In genomic region chr19:16825312-16826168, GRCh38 we compare ENCODE assay signal across 9 cellular contexts. TPM values are rescaled to one million over a fixed set of nuclear protein-coding genes. Genes with fewer than 3 reads are reported as not detected.
DNase-seq lines count a peak whose midpoint lies in the region; ATAC-seq and TF ChIP-seq lines count a peak whose summit lies in the region.
"Had no signal": no experiment of that assay in that cellular context is flagged by ENCODE, and none has a peak within 500 bp of the region (broad histone marks: within the 10 kb centered on the region; RNA-seq: fewer than 3 reads in every experiment).

No MANE protein-coding gene starts in this region.

- peaks cover 5 to 30% (median 16%) of the 10 kb centered on the region in 4 donors for H3K4me1 Mint-ChIP-seq in CD4-positive, CD25-positive, alpha-beta regulatory T cell

- peaks cover 12% of the 10 kb centered on the region for H3K79me2 ChIP-seq in Loucy (ENCODE audit: insufficient read depth, low read length)

- peak overlapping the region in 3 of 4 donors; percentile 68 to 83 (median 74) for H3K4me3 Mint-ChIP-seq in CD4-positive, CD25-positive, alpha-beta regulatory T cell

- peak overlapping the region in 1 of 3 donors; percentile 39 for H3K27ac Mint-ChIP-seq in CD4-positive, CD25-positive, alpha-beta regulatory T cell
- H3K27ac Mint-ChIP-seq: IgD-negative memory B cell had no signal

- no peaks in the 10 kb centered on the region for H3K36me3 ChIP-seq in CD4-positive, CD25-positive, alpha-beta regulatory T cell (ENCODE audit: control insufficient read depth, insufficient read depth, low read length)
- no peaks in the 10 kb centered on the region for H3K36me3 ChIP-seq in Loucy (ENCODE audit: insufficient read depth, low read length)
- H3K36me3 ChIP-seq in iPS-20b (ENCODE audit: insufficient read depth, low read depth, low read length), result no peaks in the 10 kb centered on the region
- H3K36me3 ChIP-seq in skeletal muscle tissue (ENCODE audit: control insufficient read depth in 3 of 3, insufficient read depth in 3 of 3, low read length in 3 of 3), result no peaks in the 10 kb centered on the region

- H3K27me3 Mint-ChIP-seq in CD4-positive, CD25-positive, alpha-beta regulatory T cell, result peaks cover 56% of the 10 kb centered on the region

- H2AFZ ChIP-seq in Loucy (ENCODE audit: low read length), result peak overlapping the region; percentile 3; the same call in 1 of the 2 replicates

- no peak for ATAC-seq in CD4-positive, CD25-positive, alpha-beta regulatory T cell (ENCODE audit: low read depth in 2 of 2)
- no peak for ATAC-seq in HG03457 (IDR thresholded peaks at IDR 0.05; ENCODE audit: unreplicated experiment)
- ATAC-seq in HG02642 (IDR thresholded peaks at IDR 0.05; ENCODE audit: poor library complexity, unreplicated experiment), result no peak

- no peaks in the 10 kb centered on the region for H3K9me3 ChIP-seq in CD4-positive, CD25-positive, alpha-beta regulatory T cell (ENCODE audit: control insufficient read depth in 2 of 2, low read length in 2 of 2)
- no peaks in the 10 kb centered on the region for H3K9me3 ChIP-seq in Loucy (ENCODE audit: insufficient read depth, low read depth, low read length)
- no peaks in the 10 kb centered on the region for H3K9me3 ChIP-seq in iPS-20b (ENCODE audit: insufficient read depth, low read depth, low read length)
- no peaks in the 10 kb centered on the region for H3K9me3 ChIP-seq in skeletal muscle tissue (ENCODE audit: control insufficient read depth in 3 of 3, low read length in 3 of 3)

- peaks cover 3% of the 10 kb centered on the region for H3K27me3 ChIP-seq in CD4-positive, CD25-positive, alpha-beta regulatory T cell (ENCODE audit: control insufficient read depth, insufficient read depth, low read length)
- no peaks in the 10 kb centered on the region for H3K27me3 ChIP-seq in Loucy (ENCODE audit: insufficient read depth, low read length, poor library complexity, severe bottlenecking)
- no peaks in the 10 kb centered on the region for H3K27me3 ChIP-seq in iPS-20b (ENCODE audit: insufficient read depth, low read length)
- H3K27me3 ChIP-seq in skeletal muscle tissue (ENCODE audit: control insufficient read depth in 3 of 3, insufficient read depth in 3 of 3, low read length in 3 of 3), result no peaks in the 10 kb centered on the region

- no peak overlapping the region for H3K9ac ChIP-seq in Loucy (ENCODE audit: low read depth, low read length, poor library complexity, severe bottlenecking)
- H3K9ac ChIP-seq in iPS-20b (ENCODE audit: low read depth, low read length), result peak overlapping the region; percentile 59; the same call in 1 of the 2 replicates
- H3K9ac ChIP-seq in skeletal muscle tissue (ENCODE audit: low read depth in 1 of 3, low read length in 3 of 3), result peak overlapping the region; percentile 34 to 77 (median 63)

- H3K4me1 ChIP-seq in CD4-positive, CD25-positive, alpha-beta regulatory T cell (ENCODE audit: control insufficient read depth, insufficient read depth, low read length, poor library complexity, severe bottlenecking), result peaks cover 19% of the 10 kb centered on the region
- peaks cover 10% of the 10 kb centered on the region for H3K4me1 ChIP-seq in Loucy (ENCODE audit: insufficient read depth, low read length, poor library complexity, severe bottlenecking)
- H3K4me1 ChIP-seq in iPS-20b (ENCODE audit: insufficient read depth, low read length), result peaks cover 23% of the 10 kb centered on the region; the same call in 1 of the 2 replicates
- H3K4me1 ChIP-seq in skeletal muscle tissue (ENCODE audit: control insufficient read depth in 3 of 3, insufficient read depth in 3 of 3, low read length in 3 of 3), result peaks cover 16 to 22% (median 17%) of the 10 kb centered on the region in 3 donors

- H3K9me2 ChIP-seq in Loucy (replicated peaks; ENCODE audit: low read depth, low read length), result no peaks in the 10 kb centered on the region

- H3K4me2 ChIP-seq in Loucy (ENCODE audit: low read depth, low read length, poor library complexity, severe bottlenecking), result no peak overlapping the region

- DNase-seq in CD4-positive, CD25-positive, alpha-beta regulatory T cell, result no peak
- peak; percentile 76 for DNase-seq in astrocyte of the hippocampus (ENCODE audit: low read depth, low spot score)
- no peak for DNase-seq in GM19238 (ENCODE audit: insufficient read length, low spot score)

- H3K4me3 ChIP-seq in CD4-positive, CD25-positive, alpha-beta regulatory T cell (ENCODE audit: low read depth, low read length), result no peak overlapping the region
- no peak overlapping the region for H3K4me3 ChIP-seq in Loucy (ENCODE audit: low read length, poor library complexity, severe bottlenecking)
- H3K4me3 ChIP-seq in iPS-20b (ENCODE audit: low read length), result peak overlapping the region; percentile 60
- H3K4me3 ChIP-seq in skeletal muscle tissue (ENCODE audit: low read length in 3 of 3), result peak overlapping the region; percentile 73 to 82 (median 77)

- H3K9me3 Mint-ChIP-seq in CD4-positive, CD25-positive, alpha-beta regulatory T cell, result no peaks in the 10 kb centered on the region
- H3K9me3 Mint-ChIP-seq: IgD-negative memory B cell had no signal

- no peaks in the 10 kb centered on the region for H3K36me3 Mint-ChIP-seq in CD4-positive, CD25-positive, alpha-beta regulatory T cell

- TF ChIP-seq CTCF in Loucy (conservative IDR thresholded peaks at IDR 0.05; ENCODE audit: low read length), result no peak

- H3K27ac ChIP-seq in CD4-positive, CD25-positive, alpha-beta regulatory T cell (ENCODE audit: insufficient read depth, low read length, poor library complexity, severe bottlenecking), result no peak overlapping the region
- H3K27ac ChIP-seq in iPS-20b (ENCODE audit: low read length), result peak overlapping the region; percentile 2
- H3K27ac ChIP-seq in skeletal muscle tissue (ENCODE audit: low read depth, low read length), result peak overlapping the region; percentile 45

- no peaks in the 10 kb centered on the region for H4K20me1 ChIP-seq in Loucy (ENCODE audit: insufficient read depth, low read length, poor library complexity, severe bottlenecking)

- no peaks in the 10 kb centered on the region for H3F3A ChIP-seq in Loucy (ENCODE audit: low read depth)

RNA-seq across cellular contexts. Expression of gene SIN3B, which starts 3.7 kb away (rescaled TPM):
- total RNA-seq in CD4-positive, CD25-positive, alpha-beta regulatory T cell, result 82.3 TPM
- 1 to 10 TPM; 2.2 to 5.2 (median 3.8) TPM for polyA plus RNA-seq in CD4-positive, CD25-positive, alpha-beta regulatory T cell
- 17.7 TPM for total RNA-seq in skeletal muscle tissue

Comparison
In these comparisons a context has a peak if more than half of its experiments do, and no peak if none do; other contexts are left out.
1. H3K4me3 ChIP-seq: peak in iPS-20b (single experiment) and skeletal muscle tissue (3 of 3); none in CD4-positive, CD25-positive, alpha-beta regulatory T cell (single experiment) and Loucy (single experiment).